ENCODE assay signal across 9 cellular contexts in the genomic region with DNA sequence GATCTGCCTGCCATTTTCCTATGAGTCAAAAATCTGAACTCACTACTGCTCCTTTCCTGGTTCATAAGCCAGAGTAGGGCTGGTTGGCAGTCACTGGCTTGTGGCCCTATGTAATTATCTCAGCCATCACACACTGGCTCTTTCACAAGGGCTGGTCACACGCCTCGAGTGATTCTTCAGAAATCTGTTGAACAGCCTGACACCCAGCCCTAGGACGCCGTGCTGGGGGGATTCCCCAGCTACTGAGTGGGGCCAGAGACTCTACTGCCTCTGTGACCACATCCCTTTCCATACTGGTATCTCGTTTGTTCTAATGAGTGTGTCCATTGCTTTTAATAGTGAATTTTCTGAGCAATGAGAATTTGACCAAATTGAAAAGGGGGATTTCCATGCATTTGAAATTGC. TPM values are rescaled to one million over a fixed set of nuclear protein-coding genes. Genes with fewer than 3 reads are reported as not detected.
DNase-seq lines count a peak whose midpoint lies in the region; ATAC-seq and TF ChIP-seq lines count a peak whose summit lies in the region.
"Had no signal": no experiment of that assay in that cellular context is flagged by ENCODE, and none has a peak within 500 bp of the region (broad histone marks: within the 10 kb centered on the region; RNA-seq: fewer than 3 reads in every experiment).

No MANE protein-coding gene starts in this region.

- no peaks in the 10 kb centered on the region for H3F3A ChIP-seq in PC-3 (ENCODE audit: low read length, unreplicated experiment)

- no peak for TF ChIP-seq CTCF in PC-3 (conservative IDR thresholded peaks at IDR 0.05; ENCODE audit: low read depth, low read length)

- no peak overlapping the region for H3K9ac ChIP-seq in PC-3 (ENCODE audit: low read length)

- H3K79me2 ChIP-seq in PC-3 (ENCODE audit: low read length), result no peaks in the 10 kb centered on the region

- peak overlapping the region; percentile 4 for H3K27ac Mint-ChIP-seq in activated CD4-positive, alpha-beta T cell treated with anti-CD3 and anti-CD28 coated beads for 36 hours
- H3K27ac Mint-ChIP-seq in activated CD4-positive, alpha-beta T cell treated with anti-CD3 and anti-CD28 coated beads, Interleukin-2, amount 10 ng/mL, durations not matched to agents 7 days and 5 days, result no peak overlapping the region
- H3K27ac Mint-ChIP-seq in IgD-negative memory B cell, result peak overlapping the region in 2 of 3 donors; percentile 9 to 29

- H3K9me3 ChIP-seq in PC-3 (ENCODE audit: low read length), result no peaks in the 10 kb centered on the region
- H3K9me3 ChIP-seq: A549 had no signal

- ATAC-seq in activated CD4-positive, alpha-beta T cell treated with anti-CD3 and anti-CD28 coated beads for 36 hours, result peak; percentile 95
- peak; percentile 89 for ATAC-seq in GM21737 (IDR thresholded peaks at IDR 0.05; ENCODE audit: unreplicated experiment)
- ATAC-seq in PC-3, result no peak
- ATAC-seq: A549 had no signal

- H3K4me1 ChIP-seq in PC-3 (ENCODE audit: insufficient read depth, low read length), result no peaks in the 10 kb centered on the region
- H3K4me1 ChIP-seq: A549 had no signal

- H3K27me3 Mint-ChIP-seq in activated CD4-positive, alpha-beta T cell treated with anti-CD3 and anti-CD28 coated beads for 36 hours, result no peaks in the 10 kb centered on the region
- H3K27me3 Mint-ChIP-seq in activated CD4-positive, alpha-beta T cell treated with anti-CD3 and anti-CD28 coated beads, Interleukin-2, amount 10 ng/mL, durations not matched to agents 7 days and 5 days, result no peaks in the 10 kb centered on the region
- no peaks in the 10 kb centered on the region for H3K27me3 Mint-ChIP-seq in IgD-negative memory B cell

- H3K36me3 ChIP-seq in PC-3 (ENCODE audit: low read depth, low read length), result peaks cover 62% of the 10 kb centered on the region; the same call in 1 of the 2 replicates

- CTCF ChIA-PET in activated CD4-positive, alpha-beta T cell treated with anti-CD3 and anti-CD28 coated beads for 36 hours (lab: Charles Lee), result interaction anchor here (2.5 kb wide), 1 partner anchor 8 kb away, joined by 22 read pairs; no protein-coding TSS in a partner anchor
- CTCF ChIA-PET in activated CD4-positive, alpha-beta T cell treated with anti-CD3 and anti-CD28 coated beads, Interleukin-2, amount 10 ng/mL, durations not matched to agents 7 days and 5 days (lab: Charles Lee), result no interaction called here
- CTCF ChIA-PET in PC-3 (lab: Charles Lee), result no interaction called here

- POLR2A ChIA-PET in activated CD4-positive, alpha-beta T cell treated with anti-CD3 and anti-CD28 coated beads for 36 hours (lab: Charles Lee), result interaction anchor here (0.7 kb wide), 1 partner anchor 512 kb away, joined by 4 read pairs; no protein-coding TSS in a partner anchor
- POLR2A ChIA-PET in activated CD4-positive, alpha-beta T cell treated with anti-CD3 and anti-CD28 coated beads, Interleukin-2, amount 10 ng/mL, durations not matched to agents 7 days and 5 days (lab: Charles Lee), result no interaction called here
- POLR2A ChIA-PET in PC-3 (lab: Charles Lee; ENCODE audit: unreplicated experiment), result no interaction called here

- no peak overlapping the region for H3K4me3 ChIP-seq in PC-3 (ENCODE audit: low read length)
- H3K4me3 ChIP-seq: A549 had no signal

- peaks cover 72% of the 10 kb centered on the region for H3K36me3 Mint-ChIP-seq in activated CD4-positive, alpha-beta T cell treated with anti-CD3 and anti-CD28 coated beads for 36 hours (ENCODE audit: low read depth)
- H3K36me3 Mint-ChIP-seq in activated CD4-positive, alpha-beta T cell treated with anti-CD3 and anti-CD28 coated beads, Interleukin-2, amount 10 ng/mL, durations not matched to agents 7 days and 5 days (ENCODE audit: low read depth), result peaks cover 64% of the 10 kb centered on the region
- peaks cover 14% of the 10 kb centered on the region for H3K36me3 Mint-ChIP-seq in IgD-negative memory B cell

- no peaks in the 10 kb centered on the region for H3K9me3 Mint-ChIP-seq in activated CD4-positive, alpha-beta T cell treated with anti-CD3 and anti-CD28 coated beads for 36 hours (ENCODE audit: low read depth)
- no peaks in the 10 kb centered on the region for H3K9me3 Mint-ChIP-seq in activated CD4-positive, alpha-beta T cell treated with anti-CD3 and anti-CD28 coated beads, Interleukin-2, amount 10 ng/mL, durations not matched to agents 7 days and 5 days
- H3K9me3 Mint-ChIP-seq in IgD-negative memory B cell, result no peaks in the 10 kb centered on the region

- H4K20me1 ChIP-seq in PC-3 (ENCODE audit: low read length), result no peaks in the 10 kb centered on the region

- DNase-seq in activated CD4-positive, alpha-beta T cell treated with anti-CD3 and anti-CD28 coated beads for 36 hours, result peak; percentile 58
- no peak for DNase-seq in activated CD4-positive, alpha-beta T cell treated with anti-CD3 and anti-CD28 coated beads, Interleukin-2, amount 10 ng/mL, durations not matched to agents 7 days and 5 days
- DNase-seq in pons (ENCODE audit: low spot score) (peak; percentile 28), SIG-M5 treated with dmso at 0.1 percent for 504 hours (lab: John Stamatoyannopoulos, UW; ENCODE audit: unreplicated experiment) (no peak), PC-3 (no peak), NCI-H446 (lab: John Stamatoyannopoulos, UW) (no peak)

- H3K4me2 ChIP-seq in PC-3 (ENCODE audit: low read length), result no peak overlapping the region
- H3K4me2 ChIP-seq: A549 had no signal

- H3K27me3 ChIP-seq in PC-3 (ENCODE audit: low read length), result no peaks in the 10 kb centered on the region

- intact Hi-C loops in activated CD4-positive, alpha-beta T cell treated with anti-CD3 and anti-CD28 coated beads for 36 hours (cut with DNase I, micrococcal nuclease), result no loop called here
- intact Hi-C loops in PC-3 (cut with micrococcal nuclease), result no loop called here

- no peak overlapping the region for H3K4me3 Mint-ChIP-seq in activated CD4-positive, alpha-beta T cell treated with anti-CD3 and anti-CD28 coated beads for 36 hours
- H3K4me3 Mint-ChIP-seq in activated CD4-positive, alpha-beta T cell treated with anti-CD3 and anti-CD28 coated beads, Interleukin-2, amount 10 ng/mL, durations not matched to agents 7 days and 5 days, result no peak overlapping the region
- no peak overlapping the region for H3K4me3 Mint-ChIP-seq in IgD-negative memory B cell

- no peaks in the 10 kb centered on the region for H3K9me2 ChIP-seq in PC-3 (replicated peaks; ENCODE audit: low read length)

- peaks cover 22% of the 10 kb centered on the region for H3K4me1 Mint-ChIP-seq in activated CD4-positive, alpha-beta T cell treated with anti-CD3 and anti-CD28 coated beads for 36 hours
- H3K4me1 Mint-ChIP-seq in activated CD4-positive, alpha-beta T cell treated with anti-CD3 and anti-CD28 coated beads, Interleukin-2, amount 10 ng/mL, durations not matched to agents 7 days and 5 days, result peaks cover 8% of the 10 kb centered on the region
- peaks cover 0 to 7% (median 2%) of the 10 kb centered on the region in 3 donors for H3K4me1 Mint-ChIP-seq in IgD-negative memory B cell

- no peak overlapping the region for H2AFZ ChIP-seq in PC-3 (ENCODE audit: low read length)

- BruUV-seq in PC-3 (replicated peaks; lab: Mats Ljungman, UMichigan), result no TSS peak

- H3K27ac ChIP-seq in PC-3 (ENCODE audit: low read length), result no peak overlapping the region
- H3K27ac ChIP-seq: A549 had no signal

RNA-seq across cellular contexts. Expression of a gene that starts 45.8 kb away (rescaled TPM):
- 1 to 10 TPM in 1 of 2 experiments, under 1 TPM in 1; 0.94 to 1.4 TPM for total RNA-seq in activated CD4-positive, alpha-beta T cell treated with anti-CD3 and anti-CD28 coated beads for 36 hours
- total RNA-seq in activated CD4-positive, alpha-beta T cell treated with anti-CD3 and anti-CD28 coated beads, Interleukin-2, amount 10 ng/mL, durations not matched to agents 7 days and 5 days, result 1 to 10 TPM; 1.3 to 1.4 TPM
- 0.11 TPM for polyA plus RNA-seq in IgD-negative memory B cell
- 0.35 and 0.51 TPM in 2 replicates for total RNA-seq in PC-3 (2014; rRNA removed)

Comparison
In these comparisons a context has a peak if more than half of its experiments do, and no peak if none do; other contexts are left out.
1. DNase-seq: peak in activated CD4-positive, alpha-beta T cell treated with anti-CD3 and anti-CD28 coated beads for 36 hours (single experiment) and pons (single experiment); none in activated CD4-positive, alpha-beta T cell treated with anti-CD3 and anti-CD28 coated beads, Interleukin-2, amount 10 ng/mL, durations not matched to agents 7 days and 5 days (single experiment), SIG-M5 treated with dmso at 0.1 percent for 504 hours (single experiment), PC-3 (single experiment) and NCI-H446 (0 of 2).